15 cellular contexts compared by ENCODE assay signal in the genomic region with DNA sequence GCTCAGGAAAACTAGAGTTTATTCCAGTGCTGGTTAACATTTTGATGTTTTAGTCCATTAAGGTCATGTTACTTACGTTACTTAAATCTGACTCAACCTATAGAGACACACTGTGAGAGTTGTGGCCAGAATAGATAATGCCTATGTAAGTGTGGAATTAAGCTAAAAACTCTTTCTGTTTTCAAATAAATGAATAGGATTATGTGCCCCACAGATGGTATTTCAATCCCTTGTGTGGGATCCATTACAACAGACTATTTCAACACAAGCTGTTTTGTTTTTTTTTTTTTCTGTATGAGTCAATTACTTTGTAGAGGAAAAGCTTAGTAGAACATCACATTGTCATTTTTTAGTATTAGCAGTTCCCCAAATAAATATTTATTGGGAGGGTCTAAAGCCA.
DNase-seq lines count a peak whose midpoint lies in the region; ATAC-seq and TF ChIP-seq lines count a peak whose summit lies in the region.
"Had no signal": no experiment of that assay in that cellular context is flagged by ENCODE, and none has a peak within 500 bp of the region (broad histone marks: within the 10 kb centered on the region; RNA-seq: fewer than 3 reads in every experiment).

No MANE protein-coding gene starts in this region.

- H3K27ac ChIP-seq in GM23248 (peak overlapping the region; percentile 84), SK-N-MC (peak overlapping the region; percentile 82), GM23338 (ENCODE audit: low read depth) (no peak overlapping the region)
- H3K27ac ChIP-seq: KMS-11, SJSA1 had no signal

- no peak for ATAC-seq in GM23338
- ATAC-seq in Right ventricle myocardium inferior = no peak
- ATAC-seq: activated CD8-positive, alpha-beta T cell treated with anti-CD3 and anti-CD28 coated beads, Interleukin-2, amount 10 ng/mL, durations not matched to agents 7 days and 5 days; stimulated activated naive B cell treated with anti-CD40 and anti-IgM and Interleukin-4, amounts not matched to agents 10 μg/mL and 1 μg/mL and 100 μg/mL, for 72 hours had no signal

- H3K27ac Mint-ChIP-seq in GM23338 = no peak overlapping the region; the same call in 1 of the 2 replicates
- H3K27ac Mint-ChIP-seq: activated CD8-positive, alpha-beta T cell treated with anti-CD3 and anti-CD28 coated beads, Interleukin-2, amount 10 ng/mL, durations not matched to agents 7 days and 5 days; CD4-positive, alpha-beta memory T cell; stimulated activated naive B cell treated with anti-CD40 and anti-IgM and Interleukin-4, amounts not matched to agents 10 μg/mL and 1 μg/mL and 100 μg/mL, for 72 hours had no signal

- H3K9me2 ChIP-seq in GM23248 (ENCODE audit: insufficient read depth) (no peaks in the 10 kb centered on the region; the same call in 1 of the 2 replicates), GM23338 (ENCODE audit: insufficient read depth) (no peaks in the 10 kb centered on the region)

- H3K4me3 Mint-ChIP-seq in GM23338 = no peak overlapping the region
- H3K4me3 Mint-ChIP-seq: activated CD8-positive, alpha-beta T cell treated with anti-CD3 and anti-CD28 coated beads, Interleukin-2, amount 10 ng/mL, durations not matched to agents 7 days and 5 days; CD4-positive, alpha-beta memory T cell; stimulated activated naive B cell treated with anti-CD40 and anti-IgM and Interleukin-4, amounts not matched to agents 10 μg/mL and 1 μg/mL and 100 μg/mL, for 72 hours had no signal

- WGBS in GM23248 (ENCODE audit: low coverage in 1 of 2, low lambda C conversion rate in 2 of 2, missing lambda C conversion rate in 2 of 2), 2 experiments = 3 to 4% methylated on average over 1 of the region's 1 CpG

- no peaks in the 10 kb centered on the region for H3K36me3 Mint-ChIP-seq in GM23338 (ENCODE audit: low read depth)
- H3K36me3 Mint-ChIP-seq: CD4-positive, alpha-beta memory T cell; stimulated activated naive B cell treated with anti-CD40 and anti-IgM and Interleukin-4, amounts not matched to agents 10 μg/mL and 1 μg/mL and 100 μg/mL, for 72 hours had no signal

- peak; percentile 79 for DNase-seq in GM23248
- DNase-seq in SK-N-MC (ENCODE audit: low read depth, low spot score) = no peak
- DNase-seq in fibroblast of pulmonary artery (ENCODE audit: low read depth) = peak; percentile 23
- DNase-seq in stromal cell of bone marrow (ENCODE audit: low read depth) = peak; percentile 47
- DNase-seq in GM23338 (ENCODE audit: low spot score) = no peak
- DNase-seq in Right ventricle myocardium inferior (ENCODE audit: missing footprints) = no peak
- no peak for DNase-seq in NCI-H2196 (lab: John Stamatoyannopoulos, UW; ENCODE audit: unreplicated experiment)
- DNase-seq: activated CD8-positive, alpha-beta T cell treated with anti-CD3 and anti-CD28 coated beads, Interleukin-2, amount 10 ng/mL, durations not matched to agents 7 days and 5 days; activated effector memory CD4-positive, alpha-beta T cell treated with anti-CD3 and anti-CD28 coated beads, Interleukin-2, amount 50 U/mL, for 16 hours; CD4-positive, alpha-beta memory T cell; NCI-H1930; stimulated activated CD4-positive, alpha-beta T cell treated with anti-CD3 and anti-CD28 coated beads, Interleukin-4, amount 100 ng/mL, for 1 hour; stimulated activated naive B cell treated with anti-CD40 and anti-IgM and Interleukin-4, amounts not matched to agents 10 μg/mL and 1 μg/mL and 100 μg/mL, for 72 hours had no signal

- peak overlapping the region; percentile 67 for H3K4me2 ChIP-seq in GM23248 (ENCODE audit: unreplicated experiment)
- no peak overlapping the region for H3K4me2 ChIP-seq in GM23338
- H3K4me2 ChIP-seq: KMS-11 had no signal

- no peak overlapping the region for H2AFZ ChIP-seq in GM23248
- H2AFZ ChIP-seq in GM23338 = no peak overlapping the region

- H3K9me3 Mint-ChIP-seq in GM23338 = no peaks in the 10 kb centered on the region
- H3K9me3 Mint-ChIP-seq: stimulated activated naive B cell treated with anti-CD40 and anti-IgM and Interleukin-4, amounts not matched to agents 10 μg/mL and 1 μg/mL and 100 μg/mL, for 72 hours had no signal

- peaks cover 4% of the 10 kb centered on the region for H3K27me3 Mint-ChIP-seq in GM23338 (ENCODE audit: insufficient read depth, low read depth, poor library complexity)

- intact Hi-C loops in Right ventricle myocardium inferior (cut with DNase I) = no loop called here

- H3K79me2 ChIP-seq in GM23248 (ENCODE audit: insufficient read depth) (no peaks in the 10 kb centered on the region), GM23338 (replicated peaks; ENCODE audit: insufficient read depth) (no peaks in the 10 kb centered on the region; the same call in 1 of the 2 replicates)

- H3K4me3 ChIP-seq in GM23248 = peak overlapping the region; percentile 42
- H3K4me3 ChIP-seq in SK-N-MC = peak overlapping the region; percentile 57
- H3K4me3 ChIP-seq in fibroblast of pulmonary artery (replicated peaks; ENCODE audit: low read depth, low read length) = no peak overlapping the region
- no peak overlapping the region for H3K4me3 ChIP-seq in GM23338
- H3K4me3 ChIP-seq: SJSA1 had no signal

- in situ Hi-C loops in GM23248 (cut with MboI) = no loop called here

- peaks cover 21% of the 10 kb centered on the region for H3K4me1 ChIP-seq in GM23248 (ENCODE audit: insufficient read depth)
- peaks cover 12% of the 10 kb centered on the region; the same call in 1 of the 2 replicates for H3K4me1 ChIP-seq in GM23338 (ENCODE audit: insufficient read depth)

- peaks cover 18% of the 10 kb centered on the region for H3K4me1 Mint-ChIP-seq in GM23338
- H3K4me1 Mint-ChIP-seq: CD4-positive, alpha-beta memory T cell had no signal

- H3K9me3 ChIP-seq in GM23248 (ENCODE audit: low read depth) (no peaks in the 10 kb centered on the region), SK-N-MC (ENCODE audit: low read depth, low read length) (no peaks in the 10 kb centered on the region)
- H3K9me3 ChIP-seq: SJSA1 had no signal

- H3K36me3 ChIP-seq in GM23248 (ENCODE audit: low read depth) (no peaks in the 10 kb centered on the region), SK-N-MC (ENCODE audit: insufficient read depth, low read length) (no peaks in the 10 kb centered on the region), GM23338 (ENCODE audit: insufficient read depth) (no peaks in the 10 kb centered on the region)
- H3K36me3 ChIP-seq: SJSA1 had no signal

- peaks cover 20% of the 10 kb centered on the region for H3F3A ChIP-seq in GM23248 (ENCODE audit: insufficient read depth)
- no peaks in the 10 kb centered on the region for H3F3A ChIP-seq in GM23338 (replicated peaks; ENCODE audit: low read depth)

- no peaks in the 10 kb centered on the region for H4K20me1 ChIP-seq in GM23248 (ENCODE audit: insufficient read depth)
- H4K20me1 ChIP-seq in GM23338 (replicated peaks; ENCODE audit: insufficient read depth) = no peaks in the 10 kb centered on the region

- H3K9ac ChIP-seq in GM23248 (peak overlapping the region; percentile 42; the same call in 1 of the 2 replicates), SK-N-MC (ENCODE audit: insufficient read length) (no peak overlapping the region)
- H3K9ac ChIP-seq: KMS-11 had no signal

- H3K27me3 ChIP-seq in GM23248 (replicated peaks; ENCODE audit: insufficient read depth) = no peaks in the 10 kb centered on the region
- H3K27me3 ChIP-seq in GM23338 (ENCODE audit: insufficient read depth) = no peaks in the 10 kb centered on the region
- H3K27me3 ChIP-seq: SJSA1 had no signal

- TF ChIP-seq CTCF in fibroblast of pulmonary artery (IDR thresholded peaks at IDR 0.05; ENCODE audit: low read length, missing control alignments) (no peak), GM23338 (conservative IDR thresholded peaks at IDR 0.05; ENCODE audit: low read depth in 2 of 2) (no peak)

TF ChIP-seq in GM23338, 12 proteins besides CTCF, POLR2A, EP300 and RAD21:
- TF ChIP-seq STAT1 (IDR thresholded peaks at IDR 0.05; ENCODE audit: unreplicated experiment) (no peak), EZH2phosphoT487 (IDR thresholded peaks at IDR 0.05; ENCODE audit: unreplicated experiment) (no peak), ZNF114 (CRISPR knock-in tag; IDR thresholded peaks at IDR 0.05) (no peak)
- TF ChIP-seq, protein P1, sequence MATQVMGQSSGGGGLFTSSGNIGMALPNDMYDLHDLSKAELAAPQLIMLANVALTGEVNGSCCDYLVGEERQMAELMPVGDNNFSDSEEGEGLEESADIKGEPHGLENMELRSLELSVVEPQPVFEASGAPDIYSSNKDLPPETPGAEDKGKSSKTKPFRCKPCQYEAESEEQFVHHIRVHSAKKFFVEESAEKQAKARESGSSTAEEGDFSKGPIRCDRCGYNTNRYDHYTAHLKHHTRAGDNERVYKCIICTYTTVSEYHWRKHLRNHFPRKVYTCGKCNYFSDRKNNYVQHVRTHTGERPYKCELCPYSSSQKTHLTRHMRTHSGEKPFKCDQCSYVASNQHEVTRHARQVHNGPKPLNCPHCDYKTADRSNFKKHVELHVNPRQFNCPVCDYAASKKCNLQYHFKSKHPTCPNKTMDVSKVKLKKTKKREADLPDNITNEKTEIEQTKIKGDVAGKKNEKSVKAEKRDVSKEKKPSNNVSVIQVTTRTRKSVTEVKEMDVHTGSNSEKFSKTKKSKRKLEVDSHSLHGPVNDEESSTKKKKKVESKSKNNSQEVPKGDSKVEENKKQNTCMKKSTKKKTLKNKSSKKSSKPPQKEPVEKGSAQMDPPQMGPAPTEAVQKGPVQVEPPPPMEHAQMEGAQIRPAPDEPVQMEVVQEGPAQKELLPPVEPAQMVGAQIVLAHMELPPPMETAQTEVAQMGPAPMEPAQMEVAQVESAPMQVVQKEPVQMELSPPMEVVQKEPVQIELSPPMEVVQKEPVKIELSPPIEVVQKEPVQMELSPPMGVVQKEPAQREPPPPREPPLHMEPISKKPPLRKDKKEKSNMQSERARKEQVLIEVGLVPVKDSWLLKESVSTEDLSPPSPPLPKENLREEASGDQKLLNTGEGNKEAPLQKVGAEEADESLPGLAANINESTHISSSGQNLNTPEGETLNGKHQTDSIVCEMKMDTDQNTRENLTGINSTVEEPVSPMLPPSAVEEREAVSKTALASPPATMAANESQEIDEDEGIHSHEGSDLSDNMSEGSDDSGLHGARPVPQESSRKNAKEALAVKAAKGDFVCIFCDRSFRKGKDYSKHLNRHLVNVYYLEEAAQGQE (IDR thresholded peaks at IDR 0.05; ENCODE audit: unreplicated experiment) = no peak

Comparison
In these comparisons a context has a peak if more than half of its experiments do, and no peak if none do; other contexts are left out.
1. DNase-seq: peak in GM23248 (single experiment), fibroblast of pulmonary artery (single experiment) and stromal cell of bone marrow (single experiment); none in SK-N-MC (single experiment), GM23338 (single experiment), Right ventricle myocardium inferior (single experiment) and NCI-H2196 (single experiment).
2. H3K4me3 ChIP-seq: peak in GM23248 (single experiment) and SK-N-MC (single experiment); none in fibroblast of pulmonary artery (single experiment) and GM23338 (single experiment).